ENCODE assay signal across 24 cellular contexts in the genomic region with DNA sequence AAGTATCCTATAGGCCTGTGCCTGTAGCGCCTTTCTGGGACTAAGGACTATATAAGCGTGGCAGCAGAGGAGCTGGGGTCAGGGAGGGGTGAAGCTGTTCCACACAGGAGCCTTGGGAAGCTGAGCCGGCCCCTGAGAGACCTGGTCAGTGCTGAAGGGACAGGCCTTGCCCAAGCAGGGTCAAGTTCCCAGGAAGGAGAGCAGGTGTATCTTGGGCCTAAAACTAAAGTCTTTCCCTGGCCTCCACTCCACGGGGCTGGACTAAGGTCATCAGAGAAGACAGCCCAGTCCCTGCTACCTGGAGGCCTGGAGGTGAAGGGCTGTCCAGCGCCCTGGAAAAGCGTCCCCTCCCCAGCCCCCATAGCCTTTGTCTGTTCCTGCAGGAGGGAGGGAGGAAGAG. TPM values are rescaled to one million over a fixed set of nuclear protein-coding genes. Genes with fewer than 3 reads are reported as not detected.
DNase-seq lines count a peak whose midpoint lies in the region; ATAC-seq and TF ChIP-seq lines count a peak whose summit lies in the region.
"Had no signal": no experiment of that assay in that cellular context is flagged by ENCODE, and none has a peak within 500 bp of the region (broad histone marks: within the 10 kb centered on the region; RNA-seq: fewer than 3 reads in every experiment).

No MANE protein-coding gene starts in this region.

- H3K27me3 ChIP-seq in endodermal cell (ENCODE audit: control insufficient read depth, insufficient read depth, low read length, poor library complexity, severe bottlenecking) (no peaks in the 10 kb centered on the region), neuronal stem cell (ENCODE audit: control insufficient read depth in 3 of 3, insufficient read depth in 3 of 3, low read depth in 1 of 3, low read length in 3 of 3) (peaks cover 0 to 22% (median 1%) of the 10 kb centered on the region in 3 experiments), upper lobe of right lung (no peaks in the 10 kb centered on the region), tibial nerve (no peaks in the 10 kb centered on the region)
- H3K27me3 ChIP-seq: BE2C; BLaER1 treated with 17β-estradiol and CSF1 and Interleukin-3, amounts not matched to agents 10 nM and 100 nM had no signal

- no peak overlapping the region for H3K9ac ChIP-seq in endodermal cell (ENCODE audit: extremely low read depth, low read length, poor library complexity, severe bottlenecking)
- no peak overlapping the region for H3K9ac ChIP-seq in neuronal stem cell (ENCODE audit: low read depth, low read length, poor library complexity)

- 80 to 86% methylated on average over 5 to 6 of the region's 6 CpGs for WGBS in endodermal cell (ENCODE audit: insufficient coverage in 1 of 2, insufficient read length in 1 of 2), 2 experiments
- WGBS in neuronal stem cell (ENCODE audit: extremely low coverage in 2 of 2, insufficient read length in 2 of 2, insufficient replicate concordance in 1 of 2), 2 donors = no CpG with 5 or more reads among the region's 6 CpGs
- 66 to 72% methylated on average over 5 to 6 of the region's 6 CpGs for WGBS in tibial nerve, 2 donors

- TF ChIP-seq EP300 in tibial nerve (IDR thresholded peaks at IDR 0.05) = no peak

- no peaks in the 10 kb centered on the region for H3K79me1 ChIP-seq in neuronal stem cell (ENCODE audit: low read depth, low read length)

- no peak for ATAC-seq in Right ventricle myocardium inferior
- ATAC-seq in left ventricle myocardium superior = no peak
- no peak for ATAC-seq in upper lobe of right lung
- no peak for ATAC-seq in GM18520 (IDR thresholded peaks at IDR 0.05; ENCODE audit: unreplicated experiment)
- ATAC-seq: A549, GM23338 had no signal

- no peaks in the 10 kb centered on the region for H3K9me3 Mint-ChIP-seq in endodermal cell
- H3K9me3 Mint-ChIP-seq: CD14-positive monocyte; CD4-positive, alpha-beta T cell; CD8-positive, alpha-beta memory T cell; GM23338; HFFc6 had no signal

- intact Hi-C loops in Right ventricle myocardium inferior (cut with DNase I) (loop anchor here (5.0 kb wide), 1 partner anchor 416 kb away; no protein-coding TSS in a partner anchor), left ventricle myocardium superior (cut with micrococcal nuclease) (loop anchor here (5.0 kb wide), 1 partner anchor 246 kb away; a partner anchor contains a TSS), upper lobe of right lung (cut with DNase I) (loop anchor here (5.0 kb wide), 1 partner anchor 131 kb away; no protein-coding TSS in a partner anchor)

- no peak overlapping the region for H3K14ac ChIP-seq in neuronal stem cell (ENCODE audit: low read length)

- peak overlapping the region; percentile 37 for H2AFZ ChIP-seq in neuronal stem cell (ENCODE audit: low read length)
- H2AFZ ChIP-seq: GM23338 had no signal

- peak overlapping the region; percentile 13 for H3K18ac ChIP-seq in neuronal stem cell (ENCODE audit: low read length)

- peaks cover 7% of the 10 kb centered on the region for H3K36me3 Mint-ChIP-seq in endodermal cell (ENCODE audit: low read depth)
- H3K36me3 Mint-ChIP-seq: CD14-positive monocyte; CD8-positive, alpha-beta memory T cell had no signal

- H3K4me3 ChIP-seq in endodermal cell (ENCODE audit: low read length) (no peak overlapping the region), neuronal stem cell (ENCODE audit: low read length in 2 of 2) (no peak overlapping the region), upper lobe of right lung (no peak overlapping the region), tibial nerve (no peak overlapping the region)
- H3K4me3 ChIP-seq: A549; BLaER1 treated with 17β-estradiol and CSF1 and Interleukin-3, amounts not matched to agents 10 nM and 100 nM; GM23338; HAP-1 had no signal

- peaks cover 8% of the 10 kb centered on the region for H3K4me1 Mint-ChIP-seq in endodermal cell
- H3K4me1 Mint-ChIP-seq: CD14-positive monocyte had no signal

- DNase-seq in Right ventricle myocardium inferior (ENCODE audit: missing footprints) (peak; percentile 34), left ventricle myocardium superior (no peak), endodermal cell (no peak), neuronal stem cell (ENCODE audit: low spot score) (no peak), upper lobe of right lung (peak; percentile 53), tibial nerve (ENCODE audit: low spot score in 2 of 2) (no peak), NCI-H1105 (lab: John Stamatoyannopoulos, UW) (no peak)
- DNase-seq: 8988T; ACHN; AML-193; BE2C; CD4-positive, alpha-beta T cell; CD8-positive, alpha-beta memory T cell; DMS 273 treated with DMSO at 0.1 percent for 48 hours; DMS79; EL; GF-D8; HFFc6 had no signal

- H3K36me3 ChIP-seq in endodermal cell (ENCODE audit: control insufficient read depth, insufficient read depth, low read length) (no peaks in the 10 kb centered on the region), neuronal stem cell (replicated peaks in 1 of 2; ENCODE audit: control insufficient read depth in 2 of 2, insufficient read depth in 2 of 2, low read length in 2 of 2) (no peaks in the 10 kb centered on the region), upper lobe of right lung (peaks cover 10% of the 10 kb centered on the region), tibial nerve (peaks cover 0 to 49% (median 0%) of the 10 kb centered on the region in 3 donors)
- H3K36me3 ChIP-seq: BE2C; BLaER1 treated with 17β-estradiol and CSF1 and Interleukin-3, amounts not matched to agents 10 nM and 100 nM; HAP-1 had no signal

- no peak overlapping the region for H3K4me3 Mint-ChIP-seq in endodermal cell
- H3K4me3 Mint-ChIP-seq: CD14-positive monocyte; CD4-positive, alpha-beta T cell; CD8-positive, alpha-beta memory T cell; GM23338; HFFc6 had no signal

- TF ChIP-seq CTCF in endodermal cell (conservative IDR thresholded peaks at IDR 0.05) (no peak), upper lobe of right lung (IDR thresholded peaks at IDR 0.05) (no peak), tibial nerve (IDR thresholded peaks at IDR 0.05) (no peak)

- no peaks in the 10 kb centered on the region for H3K27me3 Mint-ChIP-seq in endodermal cell (ENCODE audit: insufficient read depth)
- H3K27me3 Mint-ChIP-seq: CD4-positive, alpha-beta T cell had no signal

- H3K9me3 ChIP-seq in endodermal cell (ENCODE audit: control insufficient read depth, low read length) = no peaks in the 10 kb centered on the region
- no peaks in the 10 kb centered on the region for H3K9me3 ChIP-seq in neuronal stem cell (replicated peaks in 1 of 2; ENCODE audit: control insufficient read depth in 2 of 2, insufficient read depth in 1 of 2, low read depth in 1 of 2, low read length in 2 of 2)
- no peaks in the 10 kb centered on the region for H3K9me3 ChIP-seq in upper lobe of right lung
- H3K9me3 ChIP-seq in tibial nerve = no peaks in the 10 kb centered on the region
- H3K9me3 ChIP-seq: A549; BE2C; BLaER1 treated with 17β-estradiol and CSF1 and Interleukin-3, amounts not matched to agents 10 nM and 100 nM; HAP-1 had no signal

- peak overlapping the region; percentile 10 for H3K27ac Mint-ChIP-seq in endodermal cell
- H3K27ac Mint-ChIP-seq: CD4-positive, alpha-beta T cell; GM23338; HFFc6 had no signal

- H4K91ac ChIP-seq in neuronal stem cell (ENCODE audit: low read depth, low read length, poor library complexity) = no peak overlapping the region

- H3K4me1 ChIP-seq in endodermal cell (ENCODE audit: control insufficient read depth, insufficient read depth, low read length) (peaks cover 6% of the 10 kb centered on the region), neuronal stem cell (ENCODE audit: control insufficient read depth in 2 of 2, insufficient read depth in 1 of 2, low read depth in 1 of 2, low read length in 2 of 2) (peaks cover 2 to 9% of the 10 kb centered on the region in 2 donors), upper lobe of right lung (peaks cover 4% of the 10 kb centered on the region), tibial nerve (peaks cover 0 to 9% (median 0%) of the 10 kb centered on the region in 4 donors)
- H3K4me1 ChIP-seq: A549, BE2C, HAP-1 had no signal

- no peak overlapping the region for H3K4ac ChIP-seq in neuronal stem cell (ENCODE audit: low read length)

- H3K23ac ChIP-seq in neuronal stem cell (ENCODE audit: low read depth, low read length, poor library complexity) = peak overlapping the region; percentile 22

- no peak overlapping the region for H3K4me2 ChIP-seq in neuronal stem cell (ENCODE audit: insufficient read depth, low read length, poor library complexity, severe bottlenecking)
- H3K4me2 ChIP-seq: A549; BLaER1 treated with 17β-estradiol and CSF1 and Interleukin-3, amounts not matched to agents 10 nM and 100 nM; GM23338 had no signal

- no peak overlapping the region for H2BK15ac ChIP-seq in neuronal stem cell (ENCODE audit: low read length)

- no peak overlapping the region for H4K8ac ChIP-seq in neuronal stem cell (ENCODE audit: low read depth, low read length)

- no peak overlapping the region for H2AK5ac ChIP-seq in neuronal stem cell (ENCODE audit: low read depth, low read length)

- H2BK12ac ChIP-seq in neuronal stem cell (ENCODE audit: low read length) = no peak overlapping the region

- H3K27ac ChIP-seq in endodermal cell (ENCODE audit: low read depth, low read length) = no peak overlapping the region
- no peak overlapping the region for H3K27ac ChIP-seq in neuronal stem cell (replicated peaks; ENCODE audit: low read length)
- no peak overlapping the region for H3K27ac ChIP-seq in upper lobe of right lung
- no peak overlapping the region for H3K27ac ChIP-seq in tibial nerve
- H3K27ac ChIP-seq: A549; BLaER1 treated with 17β-estradiol and CSF1 and Interleukin-3, amounts not matched to agents 10 nM and 100 nM had no signal

- H2BK120ac ChIP-seq in neuronal stem cell (ENCODE audit: low read depth, low read length) = no peak overlapping the region

- no peak overlapping the region for H2BK5ac ChIP-seq in neuronal stem cell (ENCODE audit: low read length)

- TF ChIP-seq POLR2A in tibial nerve (IDR thresholded peaks at IDR 0.05) = no peak

RNA-seq across cellular contexts. Expression of a gene that starts 23.9 kb away (rescaled TPM):
- total RNA-seq in Right ventricle myocardium inferior (28.6 TPM), left ventricle myocardium superior (31.8 TPM), endodermal cell (10 to 100 TPM; 54.4 to 60.8 TPM), upper lobe of right lung (52.5 TPM), tibial nerve (10 to 100 TPM; 34.5 to 54.3 (median 44.4) TPM)
- polyA plus RNA-seq in endodermal cell (2013, experiment 1 of 2) = 33.7 TPM
- polyA plus RNA-seq in endodermal cell (2013, experiment 2 of 2) = 31.7 TPM
- 21.0 TPM for polyA plus RNA-seq in neuronal stem cell (2013, experiment 1 of 2)
- 22.1 TPM for polyA plus RNA-seq in neuronal stem cell (2013, experiment 2 of 2)

Comparison
In these comparisons a context has a peak if more than half of its experiments do, and no peak if none do; other contexts are left out.
1. DNase-seq: peak in Right ventricle myocardium inferior (single experiment) and upper lobe of right lung (single experiment); none in left ventricle myocardium superior (single experiment), endodermal cell (single experiment), neuronal stem cell (single experiment), tibial nerve (0 of 2) and NCI-H1105 (single experiment).